ENCODE assay signal across 1 cellular context in the genomic region with DNA sequence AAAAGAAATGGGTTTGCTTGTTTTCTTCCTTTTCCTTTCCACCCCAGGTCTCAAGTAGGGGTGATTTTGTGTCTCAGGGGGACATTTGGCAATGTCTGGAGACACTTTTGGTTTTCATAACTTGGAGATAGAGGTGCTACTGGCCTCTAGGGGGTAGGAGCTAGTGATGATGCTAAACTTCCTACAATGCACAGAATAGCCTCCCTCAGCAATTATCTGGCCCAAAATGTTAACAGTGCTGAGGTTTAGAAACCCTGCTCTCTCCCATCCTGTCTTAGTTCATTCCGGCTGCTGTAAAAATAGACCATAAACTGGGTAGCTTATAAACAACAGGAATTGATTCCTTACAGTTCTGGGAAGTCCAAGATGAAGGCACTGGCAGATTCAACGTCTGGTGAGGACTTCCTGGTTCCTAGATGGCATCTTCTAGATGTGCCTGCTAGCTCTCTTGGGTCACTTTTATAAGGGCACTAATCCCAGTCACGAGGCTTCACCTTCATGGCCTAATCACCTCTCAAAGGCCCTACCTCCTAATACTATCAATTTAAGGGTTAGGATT.
TF ChIP-seq lines count a peak whose summit lies in the region.

No MANE protein-coding gene starts in this region.

TF ChIP-seq in HepG2, 621 proteins besides CTCF, POLR2A, EP300 and RAD21 (continued from another document):
- TF ChIP-seq, protein P1, sequence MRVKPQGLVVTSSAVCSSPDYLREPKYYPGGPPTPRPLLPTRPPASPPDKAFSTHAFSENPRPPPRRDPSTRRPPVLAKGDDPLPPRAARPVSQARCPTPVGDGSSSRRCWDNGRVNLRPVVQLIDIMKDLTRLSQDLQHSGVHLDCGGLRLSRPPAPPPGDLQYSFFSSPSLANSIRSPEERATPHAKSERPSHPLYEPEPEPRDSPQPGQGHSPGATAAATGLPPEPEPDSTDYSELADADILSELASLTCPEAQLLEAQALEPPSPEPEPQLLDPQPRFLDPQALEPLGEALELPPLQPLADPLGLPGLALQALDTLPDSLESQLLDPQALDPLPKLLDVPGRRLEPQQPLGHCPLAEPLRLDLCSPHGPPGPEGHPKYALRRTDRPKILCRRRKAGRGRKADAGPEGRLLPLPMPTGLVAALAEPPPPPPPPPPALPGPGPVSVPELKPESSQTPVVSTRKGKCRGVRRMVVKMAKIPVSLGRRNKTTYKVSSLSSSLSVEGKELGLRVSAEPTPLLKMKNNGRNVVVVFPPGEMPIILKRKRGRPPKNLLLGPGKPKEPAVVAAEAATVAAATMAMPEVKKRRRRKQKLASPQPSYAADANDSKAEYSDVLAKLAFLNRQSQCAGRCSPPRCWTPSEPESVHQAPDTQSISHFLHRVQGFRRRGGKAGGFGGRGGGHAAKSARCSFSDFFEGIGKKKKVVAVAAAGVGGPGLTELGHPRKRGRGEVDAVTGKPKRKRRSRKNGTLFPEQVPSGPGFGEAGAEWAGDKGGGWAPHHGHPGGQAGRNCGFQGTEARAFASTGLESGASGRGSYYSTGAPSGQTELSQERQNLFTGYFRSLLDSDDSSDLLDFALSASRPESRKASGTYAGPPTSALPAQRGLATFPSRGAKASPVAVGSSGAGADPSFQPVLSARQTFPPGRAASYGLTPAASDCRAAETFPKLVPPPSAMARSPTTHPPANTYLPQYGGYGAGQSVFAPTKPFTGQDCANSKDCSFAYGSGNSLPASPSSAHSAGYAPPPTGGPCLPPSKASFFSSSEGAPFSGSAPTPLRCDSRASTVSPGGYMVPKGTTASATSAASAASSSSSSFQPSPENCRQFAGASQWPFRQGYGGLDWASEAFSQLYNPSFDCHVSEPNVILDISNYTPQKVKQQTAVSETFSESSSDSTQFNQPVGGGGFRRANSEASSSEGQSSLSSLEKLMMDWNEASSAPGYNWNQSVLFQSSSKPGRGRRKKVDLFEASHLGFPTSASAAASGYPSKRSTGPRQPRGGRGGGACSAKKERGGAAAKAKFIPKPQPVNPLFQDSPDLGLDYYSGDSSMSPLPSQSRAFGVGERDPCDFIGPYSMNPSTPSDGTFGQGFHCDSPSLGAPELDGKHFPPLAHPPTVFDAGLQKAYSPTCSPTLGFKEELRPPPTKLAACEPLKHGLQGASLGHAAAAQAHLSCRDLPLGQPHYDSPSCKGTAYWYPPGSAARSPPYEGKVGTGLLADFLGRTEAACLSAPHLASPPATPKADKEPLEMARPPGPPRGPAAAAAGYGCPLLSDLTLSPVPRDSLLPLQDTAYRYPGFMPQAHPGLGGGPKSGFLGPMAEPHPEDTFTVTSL (CRISPR knock-in tag; IDR thresholded peaks at IDR 0.05; ENCODE audit: borderline replicate concordance) = no peak
TF ChIP-seq in HepG2: peak in this region for 2.
